23 cellular contexts compared by ENCODE assay signal in genomic region chrX:81900522-81900921, GRCh38.
A peak's percentile ranks its signal among the peaks of the same experiment; 100 is the strongest.
DNase-seq lines count a peak whose midpoint lies in the region; ATAC-seq, FAIRE-seq and TF ChIP-seq lines count a peak whose summit lies in the region.
"Had no signal": no experiment of that assay in that cellular context is flagged by ENCODE, and none has a peak within 500 bp of the region (broad histone marks: within the 10 kb centered on the region; RNA-seq: fewer than 3 reads in every experiment).

No MANE protein-coding gene starts in this region.

- H4K20me1 ChIP-seq in astrocyte (ENCODE audit: insufficient read depth, low read length), result no peaks in the 10 kb centered on the region
- H4K20me1 ChIP-seq: BLaER1 had no signal

- no peak overlapping the region for H3K27ac ChIP-seq in breast epithelium
- no peak overlapping the region for H3K27ac ChIP-seq in astrocyte (ENCODE audit: low read depth, low read length)
- no peak overlapping the region for H3K27ac ChIP-seq in pancreas
- no peak overlapping the region for H3K27ac ChIP-seq in esophagus muscularis mucosa (replicated peaks in 1 of 4)
- H3K27ac ChIP-seq: 22Rv1, BLaER1, C4-2B had no signal

- H3K9me3 ChIP-seq in breast epithelium (no peaks in the 10 kb centered on the region), astrocyte (ENCODE audit: insufficient read depth, low read depth, low read length) (no peaks in the 10 kb centered on the region), pancreas (no peaks in the 10 kb centered on the region), esophagus muscularis mucosa (no peaks in the 10 kb centered on the region)
- H3K9me3 ChIP-seq: BLaER1, Caco-2, HAP-1 had no signal

- no peak for TF ChIP-seq POLR2A in breast epithelium (IDR thresholded peaks at IDR 0.05)
- no peak for TF ChIP-seq POLR2A in esophagus muscularis mucosa (IDR thresholded peaks at IDR 0.05; ENCODE audit: low read depth)

- H2AFZ ChIP-seq in astrocyte (ENCODE audit: low read depth, low read length), result no peak overlapping the region
- H2AFZ ChIP-seq: GM23338 had no signal

- DNase-seq in MCF 10A (ENCODE audit: unreplicated experiment) (peak; percentile 11), breast epithelium (ENCODE audit: low spot score in 2 of 2) (no peak), astrocyte (ENCODE audit: low read depth) (no peak), pancreas (no peak), esophagus muscularis mucosa (ENCODE audit: extremely low spot score) (no peak), SKM-1 (lab: John Stamatoyannopoulos, UW; ENCODE audit: unreplicated experiment) (no peak), H7 (no peak)
- DNase-seq: Caco-2; CD4-positive, CD25-positive, alpha-beta regulatory T cell; CD8-positive, alpha-beta T cell; DMS153; DMS79 treated with DMSO at 0.1 percent for 48 hours; GF-D8; HFFc6 had no signal

- H3K4me3 Mint-ChIP-seq in MCF 10A (ENCODE audit: unreplicated experiment) (no peak overlapping the region), astrocyte (ENCODE audit: unreplicated experiment) (no peak overlapping the region)
- H3K4me3 Mint-ChIP-seq: B cell; CD4-positive, CD25-positive, alpha-beta regulatory T cell; CD8-positive, alpha-beta T cell; GM23338; HFFc6 had no signal

- CTCF ChIA-PET in MCF 10A (lab: Yijun Ruan, JAX), result interaction anchor here (0.5 kb wide), 1 partner anchor 1346 kb away, joined by 3 read pairs; no protein-coding TSS in a partner anchor

- no peak overlapping the region for H3K4me3 ChIP-seq in breast epithelium
- no peak overlapping the region for H3K4me3 ChIP-seq in astrocyte (ENCODE audit: insufficient read depth, low read depth, low read length)
- no peak overlapping the region for H3K4me3 ChIP-seq in pancreas
- H3K4me3 ChIP-seq in esophagus muscularis mucosa, result no peak overlapping the region
- no peak overlapping the region for H3K4me3 ChIP-seq in H7 (ENCODE audit: insufficient read depth, low read depth, low read length)
- H3K4me3 ChIP-seq: BLaER1, GM23338, HAP-1 had no signal

- no peak overlapping the region for H3K9ac ChIP-seq in astrocyte (ENCODE audit: low read length)
- H3K9ac ChIP-seq: BLaER1 had no signal

- H3K27me3 Mint-ChIP-seq in MCF 10A (ENCODE audit: insufficient read depth, unreplicated experiment), result no peaks in the 10 kb centered on the region
- H3K27me3 Mint-ChIP-seq in astrocyte (ENCODE audit: low read depth, unreplicated experiment), result no peaks in the 10 kb centered on the region
- H3K27me3 Mint-ChIP-seq: B cell; CD4-positive, CD25-positive, alpha-beta regulatory T cell had no signal

- POLR2A ChIA-PET in MCF 10A (lab: Yijun Ruan, JAX), result no interaction called here

- H3K4me1 Mint-ChIP-seq in MCF 10A (ENCODE audit: insufficient read depth, unreplicated experiment) (no peaks in the 10 kb centered on the region), astrocyte (ENCODE audit: low read depth, unreplicated experiment) (peaks cover 2% of the 10 kb centered on the region)
- H3K4me1 Mint-ChIP-seq: B cell; CD4-positive, CD25-positive, alpha-beta regulatory T cell; GM23338 had no signal

- BruUV-seq in MCF 10A (replicated peaks; lab: Mats Ljungman, UMichigan), result no TSS peak

- H3K36me3 ChIP-seq in breast epithelium (no peaks in the 10 kb centered on the region), astrocyte (ENCODE audit: insufficient read depth, low read length) (no peaks in the 10 kb centered on the region), pancreas (no peaks in the 10 kb centered on the region), esophagus muscularis mucosa (no peaks in the 10 kb centered on the region), H7 (replicated peaks; ENCODE audit: control insufficient read depth, insufficient read depth, low read length) (no peaks in the 10 kb centered on the region)
- H3K36me3 ChIP-seq: BLaER1, HAP-1 had no signal

- TF ChIP-seq EP300 in esophagus muscularis mucosa (IDR thresholded peaks at IDR 0.05), result no peak

- H3K4me1 ChIP-seq in breast epithelium (no peaks in the 10 kb centered on the region), astrocyte (ENCODE audit: insufficient read depth, low read length) (no peaks in the 10 kb centered on the region), pancreas (no peaks in the 10 kb centered on the region), esophagus muscularis mucosa (no peaks in the 10 kb centered on the region)
- H3K4me1 ChIP-seq: BLaER1, Caco-2, HAP-1 had no signal

- H3K27ac Mint-ChIP-seq in MCF 10A (ENCODE audit: low read depth, unreplicated experiment) (no peak overlapping the region), astrocyte (ENCODE audit: unreplicated experiment) (no peak overlapping the region)
- H3K27ac Mint-ChIP-seq: B cell; CD4-positive, CD25-positive, alpha-beta regulatory T cell; CD8-positive, alpha-beta T cell; GM23338; HFFc6 had no signal

- ATAC-seq in pancreas, result no peak
- ATAC-seq: CD8-positive, alpha-beta T cell; GM23338 had no signal

- intact Hi-C loops in MCF 10A (cut with micrococcal nuclease), result no loop called here
- intact Hi-C loops in breast epithelium (cut with DNase I; ENCODE audit: low total_unique reads), result no loop called here
- intact Hi-C loops in pancreas (cut with DNase I), result no loop called here
- intact Hi-C loops in esophagus muscularis mucosa (cut with DNase I), result no loop called here

- H3K4me2 ChIP-seq in astrocyte (ENCODE audit: low read length), result no peak overlapping the region
- H3K4me2 ChIP-seq: BLaER1, GM23338 had no signal

- TF ChIP-seq CTCF in MCF 10A (IDR thresholded peaks at IDR 0.05; ENCODE audit: unreplicated experiment), result no peak
- TF ChIP-seq CTCF in breast epithelium (IDR thresholded peaks at IDR 0.05), result no peak
- TF ChIP-seq CTCF in astrocyte (IDR thresholded peaks at IDR 0.05; ENCODE audit: insufficient read depth, low read depth, low read length), result no peak
- TF ChIP-seq CTCF in pancreas (IDR thresholded peaks at IDR 0.05), result no peak
- TF ChIP-seq CTCF in esophagus muscularis mucosa (IDR thresholded peaks at IDR 0.05), result no peak

- no peaks in the 10 kb centered on the region for H3K79me2 ChIP-seq in astrocyte (ENCODE audit: insufficient read depth, low read length)

- FAIRE-seq in astrocyte (lab: Jason Lieb, UNC), result peak; percentile 88
- peak; percentile 13 for FAIRE-seq in pancreas (lab: Jason Lieb, UNC)
- FAIRE-seq: A204.1, GM12891, GM18507 had no signal

- H3K9me3 Mint-ChIP-seq in MCF 10A (ENCODE audit: unreplicated experiment) (peaks cover 7% of the 10 kb centered on the region), astrocyte (ENCODE audit: unreplicated experiment) (no peaks in the 10 kb centered on the region)
- H3K9me3 Mint-ChIP-seq: CD8-positive, alpha-beta T cell had no signal

- H3K36me3 Mint-ChIP-seq in MCF 10A (ENCODE audit: insufficient read depth, unreplicated experiment) (no peaks in the 10 kb centered on the region), astrocyte (ENCODE audit: low read depth, unreplicated experiment) (no peaks in the 10 kb centered on the region)
- H3K36me3 Mint-ChIP-seq: CD4-positive, CD25-positive, alpha-beta regulatory T cell; CD8-positive, alpha-beta T cell had no signal

- H3K27me3 ChIP-seq in breast epithelium (peaks cover 0 to 3% of the 10 kb centered on the region in 2 donors), astrocyte (ENCODE audit: insufficient read depth, low read length) (no peaks in the 10 kb centered on the region), pancreas (no peaks in the 10 kb centered on the region), esophagus muscularis mucosa (no peaks in the 10 kb centered on the region), H7 (ENCODE audit: control insufficient read depth, insufficient read depth, low read length) (no peaks in the 10 kb centered on the region)
